In genomic region chr9:114484854-114485443, GRCh38 we compare ENCODE assay signal across 9 cellular contexts. TPM values are rescaled to one million over a fixed set of nuclear protein-coding genes. Genes with fewer than 3 reads are reported as not detected.
DNase-seq lines count a peak whose midpoint lies in the region; ATAC-seq and TF ChIP-seq lines count a peak whose summit lies in the region.
"Had no signal": no experiment of that assay in that cellular context is flagged by ENCODE, and none has a peak within 500 bp of the region (broad histone marks: within the 10 kb centered on the region; RNA-seq: fewer than 3 reads in every experiment).

No MANE protein-coding gene starts in this region.

- H3K27me3 Mint-ChIP-seq in MCF 10A (ENCODE audit: insufficient read depth, unreplicated experiment) = no peaks in the 10 kb centered on the region

- CTCF ChIA-PET in MCF 10A (lab: Yijun Ruan, JAX) = interaction anchor here (0.7 to 6.3 kb wide), 11 partner anchors 12 to 177 kb away, joined by 3 to 70 read pairs (median 5); no protein-coding TSS in a partner anchor

- no peaks in the 10 kb centered on the region for H3K36me3 ChIP-seq in breast epithelium
- H3K36me3 ChIP-seq: BLaER1 had no signal

- no peak overlapping the region for H3K27ac ChIP-seq in breast epithelium
- H3K27ac ChIP-seq: BLaER1 had no signal

- intact Hi-C loops in MCF 10A (cut with micrococcal nuclease) (loop anchor here (10.0 kb wide), 1 partner anchor 530 kb away; no protein-coding TSS in a partner anchor), breast epithelium (cut with DNase I; ENCODE audit: low total_unique reads) (no loop called here), Right ventricle myocardium inferior (cut with DNase I) (loop anchor here (5.0 kb wide), 1 partner anchor 167 kb away; no protein-coding TSS in a partner anchor)

- H3K27ac Mint-ChIP-seq in MCF 10A (ENCODE audit: low read depth, unreplicated experiment) = no peak overlapping the region

- H3K4me1 Mint-ChIP-seq in MCF 10A (ENCODE audit: insufficient read depth, unreplicated experiment) = peaks cover 22% of the 10 kb centered on the region

- POLR2A ChIA-PET in MCF 10A (lab: Yijun Ruan, JAX) = interaction anchor here (0.6 to 6.2 kb wide), 7 partner anchors 17 to 245 kb away, joined by 3 to 37 read pairs (median 3); partner anchors contain the start of gene TMEM268

- H3K9me3 ChIP-seq in breast epithelium = no peaks in the 10 kb centered on the region
- H3K9me3 ChIP-seq: BLaER1 had no signal

- DNase-seq in MCF 10A (ENCODE audit: unreplicated experiment) = peak; percentile 90
- no peak for DNase-seq in breast epithelium (ENCODE audit: low spot score in 2 of 2)
- DNase-seq in LHCN-M2 (ENCODE audit: low read depth) = peak; percentile 91
- DNase-seq in activated CD8-positive, alpha-beta memory T cell treated with anti-CD3 and anti-CD28 coated beads for 48 hours (ENCODE audit: low read depth in 2 of 3, low spot score in 2 of 3) = peak in 2 of 3 experiments; percentile 23
- DNase-seq in kidney tubule cell (ENCODE audit: low spot score) = peak; percentile 29
- DNase-seq in Right ventricle myocardium inferior (ENCODE audit: missing footprints) = no peak

- peak overlapping the region; percentile 38 for H3K4me3 Mint-ChIP-seq in MCF 10A (ENCODE audit: unreplicated experiment)

- H3K27me3 ChIP-seq in breast epithelium = no peaks in the 10 kb centered on the region
- H3K27me3 ChIP-seq: BLaER1 had no signal

- no peaks in the 10 kb centered on the region for H3K9me3 Mint-ChIP-seq in MCF 10A (ENCODE audit: unreplicated experiment)

- H3K36me3 Mint-ChIP-seq in MCF 10A (ENCODE audit: insufficient read depth, unreplicated experiment) = no peaks in the 10 kb centered on the region

- no peak overlapping the region for H3K4me3 ChIP-seq in breast epithelium
- H3K4me3 ChIP-seq: BLaER1 had no signal

- no peak for TF ChIP-seq CTCF in MCF 10A (IDR thresholded peaks at IDR 0.05; ENCODE audit: unreplicated experiment)
- TF ChIP-seq CTCF in breast epithelium (IDR thresholded peaks at IDR 0.05) = no peak

- no peak for TF ChIP-seq POLR2A in breast epithelium (IDR thresholded peaks at IDR 0.05)

- no peaks in the 10 kb centered on the region for H3K4me1 ChIP-seq in breast epithelium

- BruUV-seq in MCF 10A (replicated peaks; lab: Mats Ljungman, UMichigan) = no TSS peak

- ATAC-seq in HG02970 (IDR thresholded peaks at IDR 0.05; ENCODE audit: low FRiP score, unreplicated experiment) = no peak
- no peak for ATAC-seq in GM21390 (IDR thresholded peaks at IDR 0.05; ENCODE audit: unreplicated experiment)
- ATAC-seq in Right ventricle myocardium inferior = no peak

RNA-seq across cellular contexts. Expression of gene WHRN, which starts 20.3 kb away (rescaled TPM):
- total RNA-seq in MCF 10A (2022) (9.4 and 12.8 TPM in 2 replicates), breast epithelium (10 to 100 TPM in 2 of 3 donors, 1 to 10 TPM in 1; 2.4 to 16.4 (median 15.1) TPM), LHCN-M2 (2014; rRNA removed) (0.83 and 1.4 TPM in 2 replicates), Right ventricle myocardium inferior (0.49 TPM)
- polyA plus RNA-seq in LHCN-M2 (2012) = 1.5 TPM

Comparison
In these comparisons a context has a peak if more than half of its experiments do, and no peak if none do; other contexts are left out.
1. DNase-seq: peak in MCF 10A (single experiment), LHCN-M2 (single experiment), activated CD8-positive, alpha-beta memory T cell treated with anti-CD3 and anti-CD28 coated beads for 48 hours (2 of 3) and kidney tubule cell (single experiment); none in breast epithelium (0 of 2) and Right ventricle myocardium inferior (single experiment).